In the genomic region with DNA sequence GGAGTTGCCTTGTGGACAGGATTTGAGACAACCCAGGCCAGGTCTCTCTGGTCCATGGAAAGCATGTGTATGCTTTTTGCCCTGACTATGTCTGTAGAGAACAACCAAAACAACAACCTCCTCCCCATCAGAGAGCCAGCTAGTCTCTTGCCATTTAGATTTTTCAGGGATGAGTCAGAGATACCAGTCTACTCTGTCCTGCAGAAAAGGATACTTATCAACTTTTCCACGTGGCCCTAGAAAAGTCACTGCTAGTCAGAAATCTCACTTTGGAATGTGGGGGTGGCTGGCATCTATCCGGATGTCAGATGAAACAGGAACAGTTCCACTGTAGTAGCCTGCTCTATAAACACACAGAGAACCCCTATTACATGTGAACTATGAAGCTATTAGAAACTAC, we compare ENCODE assay signal across 10 cellular contexts. TPM values are rescaled to one million over a fixed set of nuclear protein-coding genes. Genes with fewer than 3 reads are reported as not detected.
DNase-seq lines count a peak whose midpoint lies in the region; ATAC-seq, FAIRE-seq and TF ChIP-seq lines count a peak whose summit lies in the region.
"Not testable (repeated sequence)": the region's sequence is repeated elsewhere in the genome, so short reads cannot be mapped to it uniquely, and the experiment has no call there.
"Had no signal": no experiment of that assay in that cellular context is flagged by ENCODE, and none has a peak within 500 bp of the region (broad histone marks: within the 10 kb centered on the region; RNA-seq: fewer than 3 reads in every experiment).

No MANE protein-coding gene starts in this region.

- POLR2A ChIA-PET in activated CD4-positive, alpha-beta memory T cell treated with anti-CD3 and anti-CD28 coated beads for 36 hours (lab: Charles Lee), result not testable (repeated sequence)

- not testable (repeated sequence) for H3K36me3 Mint-ChIP-seq in activated CD4-positive, alpha-beta memory T cell treated with anti-CD3 and anti-CD28 coated beads for 36 hours

- intact Hi-C loops in activated CD4-positive, alpha-beta memory T cell treated with anti-CD3 and anti-CD28 coated beads for 36 hours (cut with micrococcal nuclease); testis (cut with DNase I; ENCODE audit: low total_unique reads): not testable (repeated sequence)

- peak overlapping the region in 10 of 11 experiments; percentile 42 to 92 (median 79); a peak in 18 of 22 replicates for H3K27ac ChIP-seq in BLaER1 treated with 17β-estradiol and CSF1 and Interleukin-3, amounts not matched to agents 10 nM and 100 nM
- H3K27ac ChIP-seq in brain microvascular endothelial cell; lung (ENCODE audit: low read depth in 1 of 2, low read length in 1 of 2); testis: not testable (repeated sequence)

- not testable (repeated sequence) for TF ChIP-seq POLR2A in testis (IDR thresholded peaks at IDR 0.05)

- not testable (repeated sequence) for H3K9me3 ChIP-seq in BLaER1 treated with 17β-estradiol and CSF1 and Interleukin-3, amounts not matched to agents 10 nM and 100 nM (replicated peaks in 1 of 11); lung (ENCODE audit: control insufficient read depth in 2 of 2, insufficient read depth in 1 of 2, low read length in 1 of 2); testis

- H3K27me3 Mint-ChIP-seq in activated CD4-positive, alpha-beta memory T cell treated with anti-CD3 and anti-CD28 coated beads for 36 hours, result not testable (repeated sequence)

- H3K9ac ChIP-seq in BLaER1 treated with 17β-estradiol and CSF1 and Interleukin-3, amounts not matched to agents 10 nM and 100 nM, result peak overlapping the region in 6 of 11 experiments; percentile 50 to 65 (median 63); a peak in 7 of 22 replicates

- ATAC-seq in lung (ENCODE audit: insufficient read depth, low FRiP score), result peak; percentile 7

- not testable (repeated sequence) for H3K27me3 ChIP-seq in BLaER1 treated with 17β-estradiol and CSF1 and Interleukin-3, amounts not matched to agents 10 nM and 100 nM; brain microvascular endothelial cell (replicated peaks); lung (ENCODE audit: control insufficient read depth, insufficient read depth); testis

- peaks cover 55 to 65% (median 62%) of the 10 kb centered on the region in 10 experiments for H3K4me1 ChIP-seq in BLaER1 treated with 17β-estradiol and CSF1 and Interleukin-3, amounts not matched to agents 10 nM and 100 nM
- not testable (repeated sequence) for H3K4me1 ChIP-seq in lung (ENCODE audit: control insufficient read depth in 2 of 2, insufficient read depth in 2 of 2, low read length in 2 of 2); testis

- H3K27ac Mint-ChIP-seq in activated CD4-positive, alpha-beta memory T cell treated with anti-CD3 and anti-CD28 coated beads for 36 hours, result peak overlapping the region; percentile 19

- not testable (repeated sequence) for H3K4me1 Mint-ChIP-seq in activated CD4-positive, alpha-beta memory T cell treated with anti-CD3 and anti-CD28 coated beads for 36 hours (ENCODE audit: low read depth)

- H4K20me1 ChIP-seq in BLaER1 treated with 17β-estradiol and CSF1 and Interleukin-3, amounts not matched to agents 10 nM and 100 nM, result not testable (repeated sequence)

- in situ Hi-C loops in brain microvascular endothelial cell (cut with HindIII; ENCODE audit: low pct_ligation_motif_present, low sequenced_read_pairs), result not testable (repeated sequence)

- CTCF ChIA-PET in activated CD4-positive, alpha-beta memory T cell treated with anti-CD3 and anti-CD28 coated beads for 36 hours (lab: Charles Lee), result not testable (repeated sequence)

- not testable (repeated sequence) for H3K36me3 ChIP-seq in BLaER1 treated with 17β-estradiol and CSF1 and Interleukin-3, amounts not matched to agents 10 nM and 100 nM; brain microvascular endothelial cell (replicated peaks); lung (ENCODE audit: control insufficient read depth in 2 of 2, insufficient read depth in 2 of 2, low read length in 2 of 2); testis (ENCODE audit: low read depth, missing control alignments)

- not testable (repeated sequence) for TF ChIP-seq CTCF in brain microvascular endothelial cell (IDR thresholded peaks at IDR 0.05; ENCODE audit: low read depth, low read length, missing control alignments); fibroblast of villous mesenchyme (IDR thresholded peaks at IDR 0.05; ENCODE audit: insufficient read depth, low read depth, low read length); lung (IDR thresholded peaks at IDR 0.05; ENCODE audit: control extremely low read depth, extremely low read depth); testis (IDR thresholded peaks at IDR 0.05)

- WGBS in lung, 2 donors, result 65 to 88% methylated on average over 2 of the region's 2 CpGs
- WGBS in testis, 2 donors, result 45 to 47% methylated on average over 2 of the region's 2 CpGs

- peak overlapping the region; percentile 43 to 79 (median 68); a peak in 20 of 22 replicates for H3K4me2 ChIP-seq in BLaER1 treated with 17β-estradiol and CSF1 and Interleukin-3, amounts not matched to agents 10 nM and 100 nM

- not testable (repeated sequence) for FAIRE-seq in RCC 7860 (lab: Jason Lieb, UNC)

- H3K4me3 ChIP-seq in BLaER1 treated with 17β-estradiol and CSF1 and Interleukin-3, amounts not matched to agents 10 nM and 100 nM; brain microvascular endothelial cell (ENCODE audit: low read depth, low read length); fibroblast of villous mesenchyme (ENCODE audit: low read depth, low read length); lung; testis: not testable (repeated sequence)

- H3K4me3 Mint-ChIP-seq in activated CD4-positive, alpha-beta memory T cell treated with anti-CD3 and anti-CD28 coated beads for 36 hours, result not testable (repeated sequence)

- peak; percentile 3 for DNase-seq in HCEC 1CT
- DNase-seq in RCC 7860 (ENCODE audit: low spot score), result peak; percentile 44
- peak; percentile 25 for DNase-seq in activated CD4-positive, alpha-beta memory T cell treated with anti-CD3 and anti-CD28 coated beads for 36 hours
- peak; percentile 77 for DNase-seq in brain microvascular endothelial cell
- peak; percentile 76 for DNase-seq in fibroblast of villous mesenchyme (ENCODE audit: low read depth)
- DNase-seq in lung (ENCODE audit: low spot score), result not testable (repeated sequence)
- DNase-seq in testis, result peak; percentile 42

- H3K9me3 Mint-ChIP-seq in activated CD4-positive, alpha-beta memory T cell treated with anti-CD3 and anti-CD28 coated beads for 36 hours, result not testable (repeated sequence)

RNA-seq across cellular contexts. Expression of a gene that starts 13.4 kb away (rescaled TPM):
- total RNA-seq in activated CD4-positive, alpha-beta memory T cell treated with anti-CD3 and anti-CD28 coated beads for 36 hours, result under 1 TPM; 0.17 TPM
- total RNA-seq in fibroblast of villous mesenchyme (under 0.01 and 0.43 TPM in 2 replicates), lung (1 to 10 TPM; 1.5 to 1.8 TPM), testis (1 to 10 TPM; 6.1 to 7.6 TPM)
- polyA plus RNA-seq in lung (1 to 10 TPM; 1.2 to 5.3 TPM), testis (ENCODE audit: insufficient read depth, low read depth, low replicate concordance) (4.2 TPM)
- polyA plus RNA-seq: CD8-positive, alpha-beta memory T cell; IgD-negative memory B cell had no signal
